13 cellular contexts compared by ENCODE assay signal in the genomic region with DNA sequence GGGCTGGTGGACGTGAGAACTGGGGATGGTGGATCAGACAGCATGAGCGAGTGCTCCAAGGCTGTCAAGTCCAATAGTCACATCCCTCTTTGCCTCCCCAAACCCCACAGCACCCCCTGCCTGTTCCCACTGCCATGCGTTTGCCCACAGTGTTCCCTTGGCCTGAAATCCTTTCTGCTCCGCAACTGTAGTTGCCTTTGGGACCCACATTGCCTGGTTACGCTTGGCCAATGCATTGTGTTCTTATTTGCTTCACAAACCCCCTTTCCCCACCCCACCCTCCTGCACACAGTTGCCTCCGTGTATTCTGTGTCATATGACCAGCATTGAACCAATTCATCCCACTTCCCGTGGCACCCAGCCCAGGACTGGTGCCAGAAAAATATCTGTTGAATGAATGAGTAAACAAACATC.
DNase-seq lines count a peak whose midpoint lies in the region; ATAC-seq and TF ChIP-seq lines count a peak whose summit lies in the region.
"Had no signal": no experiment of that assay in that cellular context is flagged by ENCODE, and none has a peak within 500 bp of the region (broad histone marks: within the 10 kb centered on the region; RNA-seq: fewer than 3 reads in every experiment).

No MANE protein-coding gene starts in this region.

- ATAC-seq in HG02840 (IDR thresholded peaks at IDR 0.05; ENCODE audit: low FRiP score, unreplicated experiment) (no peak), HG03039 (IDR thresholded peaks at IDR 0.05; ENCODE audit: unreplicated experiment) (no peak)
- ATAC-seq: activated T-helper 17 cell treated with anti-CD3 and anti-CD28 coated beads, Interleukin-2, amount 50 U/mL, for 72 hours; Right ventricle myocardium inferior had no signal

- no peak overlapping the region for H3K4me3 ChIP-seq in fibroblast of mammary gland (ENCODE audit: control insufficient read depth, low read depth, low read length)
- H3K4me3 ChIP-seq: thoracic aorta had no signal

- DNase-seq in NCI-H1417 (lab: John Stamatoyannopoulos, UW), result peak in 2 of 3 experiments; percentile 2 to 31
- DNase-seq in NCI-H1417 treated with DMSO at 0.1 percent for 48 hours (lab: John Stamatoyannopoulos, UW), result no peak
- peak; percentile 62 for DNase-seq in NCI-H774 (lab: John Stamatoyannopoulos, UW)
- peak; percentile 28 for DNase-seq in fibroblast of mammary gland (ENCODE audit: low read depth)
- peak; percentile 66 for DNase-seq in superior temporal gyrus (ENCODE audit: extremely low spot score)
- no peak for DNase-seq in NCI-H524 treated with DMSO at 0.1 percent for 48 hours (lab: John Stamatoyannopoulos, UW)
- DNase-seq: ACHN, glutamatergic neuron had no signal

- peak; percentile 25 for TF ChIP-seq CTCF in fibroblast of mammary gland (conservative IDR thresholded peaks at IDR 0.05; ENCODE audit: control insufficient read depth, insufficient read depth, low read depth, low read length)

Comparison
In these comparisons a context has a peak if more than half of its experiments do, and no peak if none do; other contexts are left out.
1. DNase-seq: peak in NCI-H1417 (2 of 3), NCI-H774 (single experiment), fibroblast of mammary gland (single experiment) and superior temporal gyrus (single experiment); none in NCI-H1417 treated with DMSO at 0.1 percent for 48 hours (single experiment) and NCI-H524 treated with DMSO at 0.1 percent for 48 hours (single experiment).